27 cellular contexts compared by ENCODE assay signal in the genomic region with DNA sequence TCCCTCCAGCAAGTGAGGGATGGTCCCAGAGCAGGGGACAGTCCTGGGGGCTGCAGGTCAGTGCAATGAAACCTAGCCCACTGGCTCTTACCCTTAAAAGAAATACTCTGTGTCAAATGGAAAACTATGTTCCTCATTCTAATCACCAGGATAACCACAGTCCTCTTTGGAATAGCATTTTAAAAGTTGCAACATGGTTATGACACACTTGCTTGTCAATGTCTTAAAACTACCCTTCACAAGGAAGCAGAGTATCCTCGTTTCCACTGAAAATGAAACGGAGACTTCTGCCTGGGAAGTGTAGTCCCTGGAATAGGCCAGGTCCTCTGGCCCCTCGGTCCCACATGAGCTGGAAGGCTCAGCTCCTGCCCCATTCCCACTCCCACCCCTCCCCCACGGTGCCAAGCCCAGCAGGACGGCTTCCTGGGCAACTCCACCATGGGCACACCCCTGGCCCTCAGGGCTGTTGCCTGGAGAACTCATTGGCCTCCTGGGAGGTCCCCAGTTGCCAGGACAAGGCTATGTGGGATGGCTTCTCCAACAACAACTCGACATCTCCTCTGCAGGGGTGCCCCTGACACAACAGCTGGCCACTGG. TPM values are rescaled to one million over a fixed set of nuclear protein-coding genes. Genes with fewer than 3 reads are reported as not detected.
A peak's percentile ranks its signal among the peaks of the same experiment; 100 is the strongest.
DNase-seq lines count a peak whose midpoint lies in the region; ATAC-seq, FAIRE-seq and TF ChIP-seq lines count a peak whose summit lies in the region.
"Had no signal": no experiment of that assay in that cellular context is flagged by ENCODE, and none has a peak within 500 bp of the region (broad histone marks: within the 10 kb centered on the region; RNA-seq: fewer than 3 reads in every experiment).

No MANE protein-coding gene starts in this region.

- H3K4me2 ChIP-seq in A549 (peak overlapping the region; percentile 44), PC-3 (ENCODE audit: low read length) (no peak overlapping the region)

- DNase-seq in A549 (ENCODE audit: low read depth in 1 of 2, low spot score in 1 of 2) (no peak), PC-3 (peak; percentile 11), neural crest cell (ENCODE audit: low read depth, low spot score) (no peak), MG63 (no peak), NCI-H1417 (lab: John Stamatoyannopoulos, UW) (no peak), G401 (ENCODE audit: low spot score) (no peak)
- DNase-seq in CD4-positive, alpha-beta memory T cell, result no peak
- DNase-seq: ACHN; activated naive CD4-positive, alpha-beta T cell; activated T-cell treated with anti-CD3 and anti-CD28 coated beads for 4 hours; aorta; CD4-positive, CD25-positive, alpha-beta regulatory T cell; DMS153; H9; kidney glomerular epithelial cell; NCI-H2227 treated with DMSO at 0.1 percent for 48 hours; SHP77; stimulated activated naive CD8-positive, alpha-beta T cell treated with anti-CD3 and anti-CD28 coated beads, Interleukin-15, Interleukin-2, amounts not matched to agents 100 U/mL and 50 U/mL, for 24 hours; T-cell; upper lobe of right lung had no signal

- H4K20me1 ChIP-seq in PC-3 (ENCODE audit: low read length), result no peaks in the 10 kb centered on the region

- no peaks in the 10 kb centered on the region for H3K9me2 ChIP-seq in PC-3 (replicated peaks; ENCODE audit: low read length)

- H3K9me3 ChIP-seq in A549, result no peaks in the 10 kb centered on the region
- no peaks in the 10 kb centered on the region for H3K9me3 ChIP-seq in PC-3 (ENCODE audit: low read length)
- H3K9me3 ChIP-seq in MG63, result no peaks in the 10 kb centered on the region
- no peaks in the 10 kb centered on the region for H3K9me3 ChIP-seq in CD4-positive, alpha-beta memory T cell (ENCODE audit: control insufficient read depth in 1 of 2, low read length in 2 of 2)
- H3K9me3 ChIP-seq: prostate gland, upper lobe of right lung had no signal

- H3K27me3 ChIP-seq in PC-3 (ENCODE audit: low read length) (no peaks in the 10 kb centered on the region), MG63 (no peaks in the 10 kb centered on the region)
- no peaks in the 10 kb centered on the region for H3K27me3 ChIP-seq in CD4-positive, alpha-beta memory T cell (ENCODE audit: insufficient read depth, low read length)
- H3K27me3 ChIP-seq: upper lobe of right lung had no signal

- no peak overlapping the region for H2AFZ ChIP-seq in PC-3 (ENCODE audit: low read length)

- BruUV-seq in PC-3 (replicated peaks; lab: Mats Ljungman, UMichigan), result no TSS peak

- ATAC-seq in A549 (peak; percentile 15 to 17; a peak in 3 of 6 replicates), PC-3 (no peak)
- ATAC-seq: GM12878; natural killer cell treated with Interleukin-12 subunit alpha and Interleukin-12 subunit beta and Interleukin-15 and Interleukin-18, amount 100 ng/mL, for 72 hours; stimulated activated naive CD8-positive, alpha-beta T cell treated with anti-CD3 and anti-CD28 coated beads, Interleukin-15, Interleukin-2, amounts not matched to agents 100 U/mL and 50 U/mL, for 24 hours; T-cell; upper lobe of right lung had no signal

- H3K4me3 ChIP-seq in A549 (no peak overlapping the region), PC-3 (ENCODE audit: low read length) (no peak overlapping the region), MG63 (no peak overlapping the region)
- H3K4me3 ChIP-seq in CD4-positive, alpha-beta memory T cell (ENCODE audit: low read length in 2 of 2), result no peak overlapping the region
- H3K4me3 ChIP-seq: GM12878, prostate gland, skin epidermis, upper lobe of right lung had no signal

- in situ Hi-C loops in G401 (cut with HindIII; ENCODE audit: low sequenced_read_pairs), result no loop called here

- CTCF ChIA-PET in A549 (lab: Yijun Ruan, JAX), result interaction anchor here (1.0 to 5.4 kb wide), 8 partner anchors 12 to 290 kb away, joined by 3 to 28 read pairs (median 4); no protein-coding TSS in a partner anchor
- CTCF ChIA-PET in PC-3 (lab: Charles Lee), result no interaction called here
- CTCF ChIA-PET in CD4-positive, alpha-beta memory T cell (lab: Charles Lee; ENCODE audit: partially characterized antibody), result interaction anchor here (1.2 kb wide), 1 partner anchor 153 kb away, joined by 3 read pairs; no protein-coding TSS in a partner anchor

- no peak; a peak in 1 of 5 replicates for TF ChIP-seq RAD21 in A549 (conservative IDR thresholded peaks at IDR 0.05 in 1 of 2, IDR thresholded peaks at IDR 0.05 in 1 of 2)

- FAIRE-seq in A549 (lab: Jason Lieb, UNC), result no peak
- FAIRE-seq: GM12878 had no signal

- no peak overlapping the region for H3K4me3 Mint-ChIP-seq in neural crest cell
- H3K4me3 Mint-ChIP-seq in CD4-positive, alpha-beta memory T cell, result no peak overlapping the region
- H3K4me3 Mint-ChIP-seq: CD4-positive, CD25-positive, alpha-beta regulatory T cell; H9; memory B cell; natural killer cell treated with Interleukin-12 subunit alpha and Interleukin-12 subunit beta and Interleukin-15 and Interleukin-18, amount 100 ng/mL, for 72 hours had no signal

- peaks cover 73% of the 10 kb centered on the region for H3K4me1 ChIP-seq in A549
- peaks cover 20% of the 10 kb centered on the region for H3K4me1 ChIP-seq in PC-3 (ENCODE audit: insufficient read depth, low read length)
- peaks cover 9% of the 10 kb centered on the region for H3K4me1 ChIP-seq in CD4-positive, alpha-beta memory T cell (ENCODE audit: insufficient read depth, low read length)
- H3K4me1 ChIP-seq: prostate gland had no signal

- peaks cover 4% of the 10 kb centered on the region for H3K9me3 Mint-ChIP-seq in neural crest cell
- H3K9me3 Mint-ChIP-seq in CD4-positive, alpha-beta memory T cell, result no peaks in the 10 kb centered on the region
- H3K9me3 Mint-ChIP-seq: H9; memory B cell; natural killer cell treated with Interleukin-12 subunit alpha and Interleukin-12 subunit beta and Interleukin-15 and Interleukin-18, amount 100 ng/mL, for 72 hours; T-cell had no signal

- WGBS in A549 (ENCODE audit: missing lambda C conversion rate), result 58% methylated on average over 4 of the region's 6 CpGs

- H3K27ac Mint-ChIP-seq in neural crest cell (ENCODE audit: unreplicated experiment), result peak overlapping the region; percentile 13
- H3K27ac Mint-ChIP-seq in CD4-positive, alpha-beta memory T cell, result no peak overlapping the region
- H3K27ac Mint-ChIP-seq: H9; memory B cell; natural killer cell treated with Interleukin-12 subunit alpha and Interleukin-12 subunit beta and Interleukin-15 and Interleukin-18, amount 100 ng/mL, for 72 hours had no signal

- H3K36me3 Mint-ChIP-seq in neural crest cell (ENCODE audit: low read depth), result no peaks in the 10 kb centered on the region
- no peaks in the 10 kb centered on the region for H3K36me3 Mint-ChIP-seq in CD4-positive, alpha-beta memory T cell
- H3K36me3 Mint-ChIP-seq: memory B cell; natural killer cell treated with Interleukin-12 subunit alpha and Interleukin-12 subunit beta and Interleukin-15 and Interleukin-18, amount 100 ng/mL, for 72 hours; T-cell had no signal

- no peak for TF ChIP-seq POLR2A in A549 (IDR thresholded peaks at IDR 0.05; ENCODE audit: low read length)

- H3K9ac ChIP-seq in PC-3 (ENCODE audit: low read length), result no peak overlapping the region

- peak overlapping the region; percentile 69 to 82 for H3K27ac ChIP-seq in A549
- H3K27ac ChIP-seq in PC-3 (ENCODE audit: low read length), result no peak overlapping the region
- peak overlapping the region; percentile 96 for H3K27ac ChIP-seq in cingulate gyrus (ENCODE audit: low read depth, low read length)
- no peak overlapping the region for H3K27ac ChIP-seq in CD4-positive, alpha-beta memory T cell (ENCODE audit: low read depth, low read length)
- H3K27ac ChIP-seq: prostate gland, upper lobe of right lung, VCaP had no signal

- POLR2A ChIA-PET in A549 (lab: Yijun Ruan, JAX), result no interaction called here
- POLR2A ChIA-PET in PC-3 (lab: Charles Lee; ENCODE audit: unreplicated experiment), result no interaction called here
- POLR2A ChIA-PET in CD4-positive, alpha-beta memory T cell (lab: Charles Lee; ENCODE audit: partially characterized antibody), result interaction anchor here (0.5 kb wide), 1 partner anchor 50 kb away, joined by 3 read pairs; no protein-coding TSS in a partner anchor

- TF ChIP-seq CTCF in A549 (IDR thresholded peaks at IDR 0.05) (no peak), PC-3 (conservative IDR thresholded peaks at IDR 0.05; ENCODE audit: low read depth, low read length) (no peak), neural crest cell (conservative IDR thresholded peaks at IDR 0.05) (no peak)

- H3F3A ChIP-seq in PC-3 (ENCODE audit: low read length, unreplicated experiment), result no peaks in the 10 kb centered on the region

- H3K27me3 Mint-ChIP-seq in neural crest cell (ENCODE audit: low read depth), result no peaks in the 10 kb centered on the region
- H3K27me3 Mint-ChIP-seq in CD4-positive, alpha-beta memory T cell, result peaks cover 0 to 4% of the 10 kb centered on the region in 2 donors
- H3K27me3 Mint-ChIP-seq: CD4-positive, CD25-positive, alpha-beta regulatory T cell; memory B cell had no signal

- intact Hi-C loops in PC-3 (cut with micrococcal nuclease), result no loop called here
- intact Hi-C loops in CD4-positive, alpha-beta memory T cell (cut with micrococcal nuclease), result no loop called here

- TF ChIP-seq EP300 in A549 (IDR thresholded peaks at IDR 0.05), result no peak

- H3K4me1 Mint-ChIP-seq in neural crest cell, result peaks cover 13% of the 10 kb centered on the region
- peaks cover 10 to 23% (median 13%) of the 10 kb centered on the region in 4 donors for H3K4me1 Mint-ChIP-seq in CD4-positive, alpha-beta memory T cell

- no peaks in the 10 kb centered on the region for H3K79me2 ChIP-seq in PC-3 (ENCODE audit: low read length)

- H3K36me3 ChIP-seq in PC-3 (ENCODE audit: low read depth, low read length), result no peaks in the 10 kb centered on the region
- H3K36me3 ChIP-seq in MG63, result no peaks in the 10 kb centered on the region
- H3K36me3 ChIP-seq in CD4-positive, alpha-beta memory T cell (ENCODE audit: insufficient read depth, low read length), result no peaks in the 10 kb centered on the region
- H3K36me3 ChIP-seq: prostate gland, upper lobe of right lung had no signal

TF ChIP-seq in A549, 52 proteins besides CTCF, POLR2A, EP300 and RAD21:
- peak in 1 of 2 experiments; percentile 13; a peak in 1 of 4 replicates for TF ChIP-seq CEBPB (IDR thresholded peaks at IDR 0.05)
- no peak for TF ChIP-seq PHF8 (IDR thresholded peaks at IDR 0.05; ENCODE audit: borderline replicate concordance, low read depth)
- no peak for TF ChIP-seq JUN (IDR thresholded peaks at IDR 0.05)

RNA-seq across cellular contexts. Expression of gene ST3GAL5, which starts 38.2 kb away (rescaled TPM):
- polyA plus RNA-seq in A549 (2011; rRNA removed), result 115 and 119 TPM in 2 replicates
- polyA plus RNA-seq in A549 (2012; cell fraction: cytosol; rRNA removed), result 48.7 and 50.3 TPM in 2 replicates
- polyA plus RNA-seq in A549 (2012; cell fraction: nucleus; rRNA removed), result 37.9 and 52.9 TPM in 2 replicates
- polyA plus RNA-seq in A549 (2017; fragmentation: RNase III; extraction: RNeasy Plus Mini Kit Qiagen cat#74134 plus additional on column Dnase treatment), result 34.1 to 36.9 TPM (median 35.9 TPM) in 3 replicates
- polyA minus RNA-seq in A549 (2011; rRNA and poly(A)+ RNA removed), result 59.3 and 67.7 TPM in 2 replicates
- 0.87 and 0.98 TPM in 2 replicates for total RNA-seq in PC-3 (2014; rRNA removed)
- total RNA-seq in neural crest cell, result 16.0 and 17.6 TPM in 2 replicates
- 2.1 and 10.0 TPM in 2 replicates for total RNA-seq in MG63 (2014; rRNA removed; shearing (Covaris generic); ENCODE audit: low replicate concordance)
- 10 to 100 TPM; 37.1 to 41.7 TPM for total RNA-seq in CD4-positive, alpha-beta memory T cell
- polyA plus RNA-seq in CD4-positive, alpha-beta memory T cell, result 10 to 100 TPM in 1 of 2 donors, 1 to 10 TPM in 1; 8.0 to 13.3 TPM
- total RNA-seq in G401 (2014; rRNA removed; shearing (Covaris generic)), result 99.2 and 118 TPM in 2 replicates

Comparison
In these comparisons a context has a peak if more than half of its experiments do, and no peak if none do; other contexts are left out.
1. H3K27ac ChIP-seq: peak in A549 (2 of 2) and cingulate gyrus (single experiment); none in PC-3 (single experiment) and CD4-positive, alpha-beta memory T cell (single experiment).